Comparison of ENCODE assay signal across 12 cellular contexts in the genomic region with DNA sequence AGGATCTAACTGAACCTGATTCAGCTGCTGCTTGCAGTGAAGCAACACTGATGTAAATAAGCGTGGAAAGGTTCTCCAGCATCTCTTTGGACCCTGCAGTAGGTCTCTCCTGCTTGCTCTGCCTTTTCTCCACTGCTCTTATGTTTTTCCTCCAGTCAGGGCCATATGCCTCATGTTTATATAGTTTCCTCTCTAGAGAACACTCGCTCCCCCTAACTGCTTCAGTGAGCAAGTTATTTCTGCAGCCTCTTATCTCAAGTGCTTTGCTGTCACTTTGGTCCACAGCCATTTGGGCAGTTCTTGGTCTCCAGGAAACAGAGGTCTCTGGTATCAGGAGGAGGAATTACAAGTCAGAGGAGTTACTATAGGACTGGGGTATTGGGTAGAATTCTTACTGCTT. TPM values are rescaled to one million over a fixed set of nuclear protein-coding genes. Genes with fewer than 3 reads are reported as not detected.
DNase-seq lines count a peak whose midpoint lies in the region; ATAC-seq, FAIRE-seq and TF ChIP-seq lines count a peak whose summit lies in the region.
"Had no signal": no experiment of that assay in that cellular context is flagged by ENCODE, and none has a peak within 500 bp of the region (broad histone marks: within the 10 kb centered on the region; RNA-seq: fewer than 3 reads in every experiment).

No MANE protein-coding gene starts in this region.

- in situ Hi-C loops in HepG2 (cut with HindIII; ENCODE audit: extremely low pct_ligation_motif_present, low pct_unique_long_range_greater_than_20kb) = no loop called here

- H3K79me2 ChIP-seq in HepG2 (ENCODE audit: insufficient read depth, low read length) = peaks cover 18% of the 10 kb centered on the region

- BruUV-seq in HepG2 (replicated peaks; lab: Mats Ljungman, UMichigan) = TSS peak; percentile 51

- CTCF ChIA-PET in HepG2 (lab: Yijun Ruan, JAX; ENCODE audit: low intra/inter-chr PET ratio, low total read pairs) = interaction anchor here (0.8 to 1.3 kb wide), 2 partner anchors 11 to 34 kb away, joined by 3 to 6 read pairs; no protein-coding TSS in a partner anchor

- 25 to 43% methylated on average over 2 of the region's 2 CpGs for WGBS in body of pancreas, 2 donors
- WGBS in HepG2 (ENCODE audit: low lambda C conversion rate) = 0% methylated on average over 2 of the region's 2 CpGs
- WGBS in thyroid gland, 2 donors = 31 to 37% methylated on average over 2 of the region's 2 CpGs

- H2AFZ ChIP-seq in HepG2 (ENCODE audit: low read length) = no peak overlapping the region

- intact Hi-C loops in body of pancreas (cut with DNase I) (no loop called here), HepG2 (cut with micrococcal nuclease; ENCODE audit: unreplicated experiment) (loop anchor here (2.0 to 5.0 kb wide), 2 partner anchors 45 to 134 kb away; a partner anchor contains a TSS), thyroid gland (cut with DNase I) (no loop called here)

- ATAC-seq in body of pancreas (peak; percentile 57), HepG2 (peak; percentile 58), HG03457 (IDR thresholded peaks at IDR 0.05; ENCODE audit: unreplicated experiment) (no peak), HG02759 (IDR thresholded peaks at IDR 0.05; ENCODE audit: unreplicated experiment) (no peak)
- ATAC-seq: Panc1 had no signal

- H4K20me1 ChIP-seq in HepG2 (ENCODE audit: insufficient read depth, low read length) = no peaks in the 10 kb centered on the region

- POLR2A ChIA-PET in HepG2 (lab: Yijun Ruan, JAX) = interaction anchor here (0.6 to 4.0 kb wide), 16 partner anchors 10 to 434 kb away, joined by 3 to 21 read pairs (median 4); a partner anchor contains a TSS

- H3K27me3 ChIP-seq in body of pancreas (no peaks in the 10 kb centered on the region), HepG2 (ENCODE audit: control insufficient read depth in 1 of 2, insufficient read depth in 2 of 2, low read length in 2 of 2) (no peaks in the 10 kb centered on the region; a peak in 1 of 5 replicates), thyroid gland (no peaks in the 10 kb centered on the region)

- H3K4me2 ChIP-seq in HepG2 (ENCODE audit: low read depth, low read length) = peak overlapping the region; percentile 80

- H3K27ac ChIP-seq in body of pancreas = peak overlapping the region; percentile 15 to 53 (median 24)
- peak overlapping the region; percentile 99 for H3K27ac ChIP-seq in HepG2 (ENCODE audit: extremely low read length, insufficient read depth, low read length)
- H3K27ac ChIP-seq in thyroid gland = peak overlapping the region; percentile 94 to 98 (median 96)
- H3K27ac ChIP-seq: 22Rv1 had no signal

- no peak for TF ChIP-seq POLR2A in body of pancreas (IDR thresholded peaks at IDR 0.05)
- no peak for TF ChIP-seq POLR2A in HepG2 (IDR thresholded peaks at IDR 0.05; ENCODE audit: insufficient read depth in 1 of 2, low read depth in 2 of 2, low read length in 2 of 2)
- peak in 1 of 2 donors; percentile 90 for TF ChIP-seq POLR2A in thyroid gland (IDR thresholded peaks at IDR 0.05)

- no peaks in the 10 kb centered on the region for H3K9me3 ChIP-seq in body of pancreas
- H3K9me3 ChIP-seq in HepG2 (ENCODE audit: low read length) = no peaks in the 10 kb centered on the region
- H3K9me3 ChIP-seq in thyroid gland = no peaks in the 10 kb centered on the region

- no peak for TF ChIP-seq RAD21 in HepG2 (CRISPR knock-in tag; IDR thresholded peaks at IDR 0.05)

- peak; percentile 38 for DNase-seq in DMS53 (lab: John Stamatoyannopoulos, UW)
- no peak for DNase-seq in DMS53 treated with DMSO at 0.1 percent for 48 hours (lab: John Stamatoyannopoulos, UW; ENCODE audit: unreplicated experiment)
- DNase-seq in body of pancreas = peak in 3 of 4 donors; percentile 61 to 74 (median 70)
- DNase-seq in HepG2 (ENCODE audit: low spot score) = peak; percentile 68
- peak; percentile 84 for DNase-seq in thyroid gland
- no peak for DNase-seq in RPMI8226
- DNase-seq: activated CD4-positive, alpha-beta T cell treated with anti-CD3 and anti-CD28 coated beads for 4 hours; occipital lobe had no signal

- peaks cover 34% of the 10 kb centered on the region for H3K4me1 ChIP-seq in body of pancreas
- peaks cover 61% of the 10 kb centered on the region for H3K4me1 ChIP-seq in HepG2 (ENCODE audit: insufficient read depth, low read length)
- peaks cover 48 to 49% of the 10 kb centered on the region in 2 donors for H3K4me1 ChIP-seq in thyroid gland

- no peak for FAIRE-seq in HepG2 (lab: Jason Lieb, UNC)

- H3K9ac ChIP-seq in HepG2 (ENCODE audit: insufficient read depth, low read depth, low read length) = peak overlapping the region; percentile 78

- H3K36me3 ChIP-seq in body of pancreas (replicated peaks in 1 of 2; ENCODE audit: insufficient read depth in 1 of 2, low read depth in 2 of 2) = no peaks in the 10 kb centered on the region
- H3K36me3 ChIP-seq in HepG2 (replicated peaks in 1 of 2; ENCODE audit: control insufficient read depth in 1 of 2, insufficient read depth in 2 of 2, low read length in 2 of 2) = no peaks in the 10 kb centered on the region; a peak in 1 of 5 replicates
- H3K36me3 ChIP-seq in thyroid gland = peaks cover 0 to 8% of the 10 kb centered on the region in 2 donors

- no peak overlapping the region for H3K4me3 ChIP-seq in body of pancreas
- peak overlapping the region; percentile 18 to 44 (median 39); a peak in 4 of 6 replicates for H3K4me3 ChIP-seq in HepG2 (replicated peaks in 1 of 3; ENCODE audit: insufficient read depth in 1 of 3, low read depth in 2 of 3, low read length in 3 of 3)
- no peak overlapping the region for H3K4me3 ChIP-seq in thyroid gland (replicated peaks in 1 of 3)

- no peak for TF ChIP-seq EP300 in HepG2 (IDR thresholded peaks at IDR 0.05; ENCODE audit: low read depth in 2 of 2, low read length in 2 of 2)
- no peak for TF ChIP-seq EP300 in HepG2 (CRISPR knock-in tag; IDR thresholded peaks at IDR 0.05; ENCODE audit: borderline replicate concordance)

- TF ChIP-seq CTCF in body of pancreas (IDR thresholded peaks at IDR 0.05) (peak in 4 of 7 experiments; percentile 8 to 37 (median 14)), HepG2 (CRISPR knock-in tag; IDR thresholded peaks at IDR 0.05) (no peak), thyroid gland (IDR thresholded peaks at IDR 0.05) (no peak)

RNA-seq across cellular contexts. Expression of a gene that starts 5.3 kb away (rescaled TPM):
- total RNA-seq in body of pancreas (10 to 100 TPM; 15.8 to 19.4 TPM), HepG2 (2016; rRNA removed; fragmentation: Illumina TruSeq; extraction: Trizol) (19.0 and 26.2 TPM in 2 replicates), thyroid gland (10 to 100 TPM; 66.0 to 79.0 (median 76.3) TPM)
- total RNA-seq in HepG2 (2016; cell fraction: cytosol; rRNA removed; fragmentation: Illumina TruSeq; extraction: Trizol; ENCODE audit: low read depth) = 12.5 and 13.5 TPM in 2 replicates
- total RNA-seq in HepG2 (2016; cell fraction: insoluble cytoplasmic fraction; rRNA removed; fragmentation: Illumina TruSeq; extraction: Trizol) = 18.9 and 24.2 TPM in 2 replicates
- 15.0 and 18.8 TPM in 2 replicates for total RNA-seq in HepG2 (2016; cell fraction: membrane; rRNA removed; fragmentation: Illumina TruSeq; extraction: Trizol)
- total RNA-seq in HepG2 (2016; cell fraction: nucleus; rRNA removed; fragmentation: Illumina TruSeq; extraction: Trizol) = 10.4 and 11.9 TPM in 2 replicates
- polyA plus RNA-seq in HepG2 (2011; rRNA removed) = 24.4 and 31.9 TPM in 2 replicates
- 27.4 and 28.5 TPM in 2 replicates for polyA plus RNA-seq in HepG2 (2011; cell fraction: cytosol; rRNA removed)
- 14.1 and 14.8 TPM in 2 replicates for polyA plus RNA-seq in HepG2 (2011; cell fraction: nucleus; rRNA removed)
- 15.7 and 18.3 TPM in 2 replicates for polyA plus RNA-seq in HepG2 (2012)
- 4.3 and 5.1 TPM in 2 replicates for polyA plus RNA-seq in HepG2 (2016; cell fraction: cytosol; fragmentation: Illumina TruSeq; extraction: Trizol; ENCODE audit: low read depth)
- polyA plus RNA-seq in HepG2 (2016; cell fraction: insoluble cytoplasmic fraction; fragmentation: Illumina TruSeq; extraction: Trizol; ENCODE audit: low read depth) = 30.3 and 30.6 TPM in 2 replicates
- 12.6 and 13.9 TPM in 2 replicates for polyA plus RNA-seq in HepG2 (2016; cell fraction: membrane; fragmentation: Illumina TruSeq; extraction: Trizol; ENCODE audit: low read depth)
- 18.7 and 18.9 TPM in 2 replicates for polyA plus RNA-seq in HepG2 (2016; cell fraction: nucleus; fragmentation: Illumina TruSeq; extraction: Trizol; ENCODE audit: insufficient read depth, low read depth)
- polyA minus RNA-seq in HepG2 (2011; rRNA and poly(A)+ RNA removed; ENCODE audit: low replicate concordance) = 47.8 and 51.4 TPM in 2 replicates
- polyA minus RNA-seq in HepG2 (2011; cell fraction: cytosol; rRNA and poly(A)+ RNA removed) = 18.1 and 20.1 TPM in 2 replicates
- polyA minus RNA-seq in HepG2 (2011; cell fraction: nucleus; rRNA and poly(A)+ RNA removed) = 10.6 and 12.7 TPM in 2 replicates

RNA-seq across cellular contexts. Expression of a gene that starts 6.8 kb away (rescaled TPM):
- total RNA-seq in body of pancreas (10 to 100 TPM; 36.3 to 39.2 TPM), HepG2 (2016; rRNA removed; fragmentation: Illumina TruSeq; extraction: Trizol) (9.2 and 11.1 TPM in 2 replicates), thyroid gland (100 to 1,000 TPM in 1 of 4 donors, 10 to 100 TPM in 3; 50.9 to 103 (median 90.4) TPM)
- total RNA-seq in HepG2 (2016; cell fraction: cytosol; rRNA removed; fragmentation: Illumina TruSeq; extraction: Trizol; ENCODE audit: low read depth) = 1.5 and 1.9 TPM in 2 replicates
- total RNA-seq in HepG2 (2016; cell fraction: insoluble cytoplasmic fraction; rRNA removed; fragmentation: Illumina TruSeq; extraction: Trizol) = 8.8 and 11.0 TPM in 2 replicates
- 3.7 and 4.9 TPM in 2 replicates for total RNA-seq in HepG2 (2016; cell fraction: membrane; rRNA removed; fragmentation: Illumina TruSeq; extraction: Trizol)
- 8.5 and 8.9 TPM in 2 replicates for total RNA-seq in HepG2 (2016; cell fraction: nucleus; rRNA removed; fragmentation: Illumina TruSeq; extraction: Trizol)
- 15.0 and 18.0 TPM in 2 replicates for polyA plus RNA-seq in HepG2 (2011; rRNA removed)
- 7.7 and 9.4 TPM in 2 replicates for polyA plus RNA-seq in HepG2 (2011; cell fraction: cytosol; rRNA removed)
- 31.0 and 32.8 TPM in 2 replicates for polyA plus RNA-seq in HepG2 (2011; cell fraction: nucleus; rRNA removed)
- polyA plus RNA-seq in HepG2 (2012) = 8.2 and 9.6 TPM in 2 replicates
- polyA plus RNA-seq in HepG2 (2016; cell fraction: cytosol; fragmentation: Illumina TruSeq; extraction: Trizol; ENCODE audit: low read depth) = 0.92 and 1.1 TPM in 2 replicates
- 7.1 and 9.8 TPM in 2 replicates for polyA plus RNA-seq in HepG2 (2016; cell fraction: insoluble cytoplasmic fraction; fragmentation: Illumina TruSeq; extraction: Trizol; ENCODE audit: low read depth)
- 2.3 and 3.0 TPM in 2 replicates for polyA plus RNA-seq in HepG2 (2016; cell fraction: membrane; fragmentation: Illumina TruSeq; extraction: Trizol; ENCODE audit: low read depth)
- polyA plus RNA-seq in HepG2 (2016; cell fraction: nucleus; fragmentation: Illumina TruSeq; extraction: Trizol; ENCODE audit: insufficient read depth, low read depth) = 13.4 and 14.4 TPM in 2 replicates
- polyA minus RNA-seq in HepG2 (2011; rRNA and poly(A)+ RNA removed; ENCODE audit: low replicate concordance) = 24.5 and 31.9 TPM in 2 replicates
- 13.3 and 14.8 TPM in 2 replicates for polyA minus RNA-seq in HepG2 (2011; cell fraction: cytosol; rRNA and poly(A)+ RNA removed)
- 13.6 and 15.3 TPM in 2 replicates for polyA minus RNA-seq in HepG2 (2011; cell fraction: nucleus; rRNA and poly(A)+ RNA removed)

RNA-seq across cellular contexts. Expression of a gene that starts 22.9 kb away (rescaled TPM):
- under 1 TPM in 1 of 2 donors, not detected in 1; 0.26 TPM for total RNA-seq in body of pancreas
- total RNA-seq in HepG2 (2016; rRNA removed; fragmentation: Illumina TruSeq; extraction: Trizol) = 0.20 and 0.40 TPM in 2 replicates
- 0.10 and 0.62 TPM in 2 replicates for total RNA-seq in HepG2 (2016; cell fraction: cytosol; rRNA removed; fragmentation: Illumina TruSeq; extraction: Trizol; ENCODE audit: low read depth)
- 0.19 and 0.41 TPM in 2 replicates for total RNA-seq in HepG2 (2016; cell fraction: insoluble cytoplasmic fraction; rRNA removed; fragmentation: Illumina TruSeq; extraction: Trizol)
- total RNA-seq in HepG2 (2016; cell fraction: membrane; rRNA removed; fragmentation: Illumina TruSeq; extraction: Trizol) = 0.21 and 0.40 TPM in 2 replicates
- 0.50 and 1.3 TPM in 2 replicates for total RNA-seq in HepG2 (2016; cell fraction: nucleus; rRNA removed; fragmentation: Illumina TruSeq; extraction: Trizol)
- 0.84 and 1.1 TPM in 2 replicates for polyA plus RNA-seq in HepG2 (2011; rRNA removed)
- 0.13 and 0.17 TPM in 2 replicates for polyA plus RNA-seq in HepG2 (2011; cell fraction: cytosol; rRNA removed)
- 3.3 and 3.7 TPM in 2 replicates for polyA plus RNA-seq in HepG2 (2011; cell fraction: nucleus; rRNA removed)
- 0.52 and 0.79 TPM in 2 replicates for polyA plus RNA-seq in HepG2 (2012)
- polyA plus RNA-seq in HepG2 (2016; cell fraction: cytosol; fragmentation: Illumina TruSeq; extraction: Trizol; ENCODE audit: low read depth) = 0.08 TPM in 2 replicates
- polyA plus RNA-seq in HepG2 (2016; cell fraction: insoluble cytoplasmic fraction; fragmentation: Illumina TruSeq; extraction: Trizol; ENCODE audit: low read depth) = 0.33 TPM in 1 of 2 replicates, not detected in the other
- polyA plus RNA-seq in HepG2 (2016; cell fraction: membrane; fragmentation: Illumina TruSeq; extraction: Trizol; ENCODE audit: low read depth) = 0.05 and 0.16 TPM in 2 replicates
- polyA plus RNA-seq in HepG2 (2016; cell fraction: nucleus; fragmentation: Illumina TruSeq; extraction: Trizol; ENCODE audit: insufficient read depth, low read depth) = 1.8 and 2.4 TPM in 2 replicates
- polyA minus RNA-seq in HepG2 (2011; rRNA and poly(A)+ RNA removed; ENCODE audit: low replicate concordance) = 0.66 and 1.5 TPM in 2 replicates
- polyA minus RNA-seq in HepG2 (2011; cell fraction: cytosol; rRNA and poly(A)+ RNA removed) = 0.26 TPM in 1 of 2 replicates, not detected in the other
- 1.2 and 2.1 TPM in 2 replicates for polyA minus RNA-seq in HepG2 (2011; cell fraction: nucleus; rRNA and poly(A)+ RNA removed)
- total RNA-seq in thyroid gland = 10 to 100 TPM in 1 of 4 donors, 1 to 10 TPM in 3; 4.0 to 16.8 (median 5.0) TPM

RNA-seq across cellular contexts. Expression of a gene that starts 31.4 kb away (rescaled TPM):
- total RNA-seq in body of pancreas (10 to 100 TPM; 17.4 to 33.3 TPM), HepG2 (2016; rRNA removed; fragmentation: Illumina TruSeq; extraction: Trizol) (23.9 and 29.9 TPM in 2 replicates), thyroid gland (10 to 100 TPM in 2 of 4 donors, 1 to 10 TPM in 2; 5.8 to 14.9 (median 10.0) TPM)
- total RNA-seq in HepG2 (2016; cell fraction: cytosol; rRNA removed; fragmentation: Illumina TruSeq; extraction: Trizol; ENCODE audit: low read depth) = 23.6 and 28.6 TPM in 2 replicates
- total RNA-seq in HepG2 (2016; cell fraction: insoluble cytoplasmic fraction; rRNA removed; fragmentation: Illumina TruSeq; extraction: Trizol) = 24.2 and 31.1 TPM in 2 replicates
- 36.8 and 45.0 TPM in 2 replicates for total RNA-seq in HepG2 (2016; cell fraction: membrane; rRNA removed; fragmentation: Illumina TruSeq; extraction: Trizol)
- 13.1 and 16.4 TPM in 2 replicates for total RNA-seq in HepG2 (2016; cell fraction: nucleus; rRNA removed; fragmentation: Illumina TruSeq; extraction: Trizol)
- polyA plus RNA-seq in HepG2 (2011; rRNA removed) = 13.3 and 14.3 TPM in 2 replicates
- 13.7 and 18.5 TPM in 2 replicates for polyA plus RNA-seq in HepG2 (2011; cell fraction: cytosol; rRNA removed)
- 22.7 and 24.4 TPM in 2 replicates for polyA plus RNA-seq in HepG2 (2011; cell fraction: nucleus; rRNA removed)
- polyA plus RNA-seq in HepG2 (2012) = 8.0 and 10.7 TPM in 2 replicates
- 31.8 and 41.1 TPM in 2 replicates for polyA plus RNA-seq in HepG2 (2016; cell fraction: cytosol; fragmentation: Illumina TruSeq; extraction: Trizol; ENCODE audit: low read depth)
- 34.4 and 34.7 TPM in 2 replicates for polyA plus RNA-seq in HepG2 (2016; cell fraction: insoluble cytoplasmic fraction; fragmentation: Illumina TruSeq; extraction: Trizol; ENCODE audit: low read depth)
- polyA plus RNA-seq in HepG2 (2016; cell fraction: membrane; fragmentation: Illumina TruSeq; extraction: Trizol; ENCODE audit: low read depth) = 37.6 and 45.5 TPM in 2 replicates
- 19.8 and 22.9 TPM in 2 replicates for polyA plus RNA-seq in HepG2 (2016; cell fraction: nucleus; fragmentation: Illumina TruSeq; extraction: Trizol; ENCODE audit: insufficient read depth, low read depth)
- polyA minus RNA-seq in HepG2 (2011; rRNA and poly(A)+ RNA removed; ENCODE audit: low replicate concordance) = 6.4 and 37.2 TPM in 2 replicates
- polyA minus RNA-seq in HepG2 (2011; cell fraction: cytosol; rRNA and poly(A)+ RNA removed) = 11.8 and 16.0 TPM in 2 replicates
- polyA minus RNA-seq in HepG2 (2011; cell fraction: nucleus; rRNA and poly(A)+ RNA removed) = 13.8 and 14.7 TPM in 2 replicates
- total RNA-seq: occipital lobe had no signal

RNA-seq across cellular contexts. Expression of a gene that starts 34.0 kb away (rescaled TPM):
- total RNA-seq in body of pancreas = 1 to 10 TPM; 5.7 to 6.9 TPM
- total RNA-seq in HepG2 (2016; rRNA removed; fragmentation: Illumina TruSeq; extraction: Trizol) = 0.74 and 1.5 TPM in 2 replicates
- total RNA-seq in HepG2 (2016; cell fraction: cytosol; rRNA removed; fragmentation: Illumina TruSeq; extraction: Trizol; ENCODE audit: low read depth) = 1.6 and 2.0 TPM in 2 replicates
- total RNA-seq in HepG2 (2016; cell fraction: insoluble cytoplasmic fraction; rRNA removed; fragmentation: Illumina TruSeq; extraction: Trizol) = 0.97 and 2.5 TPM in 2 replicates
- total RNA-seq in HepG2 (2016; cell fraction: membrane; rRNA removed; fragmentation: Illumina TruSeq; extraction: Trizol) = 1.8 and 3.1 TPM in 2 replicates
- 1.8 and 2.4 TPM in 2 replicates for total RNA-seq in HepG2 (2016; cell fraction: nucleus; rRNA removed; fragmentation: Illumina TruSeq; extraction: Trizol)
- polyA plus RNA-seq in HepG2 (2011; rRNA removed) = 3.2 TPM in 2 replicates
- polyA plus RNA-seq in HepG2 (2011; cell fraction: cytosol; rRNA removed) = 2.1 and 3.0 TPM in 2 replicates
- 2.1 and 2.2 TPM in 2 replicates for polyA plus RNA-seq in HepG2 (2011; cell fraction: nucleus; rRNA removed)
- polyA plus RNA-seq in HepG2 (2012) = 2.4 and 3.1 TPM in 2 replicates
- polyA plus RNA-seq in HepG2 (2016; cell fraction: cytosol; fragmentation: Illumina TruSeq; extraction: Trizol; ENCODE audit: low read depth) = 4.5 and 4.8 TPM in 2 replicates
- polyA plus RNA-seq in HepG2 (2016; cell fraction: insoluble cytoplasmic fraction; fragmentation: Illumina TruSeq; extraction: Trizol; ENCODE audit: low read depth) = 1.9 TPM in 2 replicates
- polyA plus RNA-seq in HepG2 (2016; cell fraction: membrane; fragmentation: Illumina TruSeq; extraction: Trizol; ENCODE audit: low read depth) = 3.8 and 4.5 TPM in 2 replicates
- 3.4 and 4.3 TPM in 2 replicates for polyA plus RNA-seq in HepG2 (2016; cell fraction: nucleus; fragmentation: Illumina TruSeq; extraction: Trizol; ENCODE audit: insufficient read depth, low read depth)
- 2.7 and 2.8 TPM in 2 replicates for polyA minus RNA-seq in HepG2 (2011; rRNA and poly(A)+ RNA removed; ENCODE audit: low replicate concordance)
- polyA minus RNA-seq in HepG2 (2011; cell fraction: cytosol; rRNA and poly(A)+ RNA removed) = 2.5 and 3.3 TPM in 2 replicates
- 1.3 and 1.7 TPM in 2 replicates for polyA minus RNA-seq in HepG2 (2011; cell fraction: nucleus; rRNA and poly(A)+ RNA removed)
- total RNA-seq in thyroid gland = 10 to 100 TPM in 3 of 4 donors, 1 to 10 TPM in 1; 7.8 to 22.6 (median 14.8) TPM

Comparison
In these comparisons a context has a peak if more than half of its experiments do, and no peak if none do; other contexts are left out.
1. DNase-seq: peak in DMS53 (single experiment), body of pancreas (3 of 4), HepG2 (single experiment) and thyroid gland (2 of 2); none in DMS53 treated with DMSO at 0.1 percent for 48 hours (single experiment) and RPMI8226 (single experiment).
2. ATAC-seq: peak in body of pancreas (single experiment) and HepG2 (single experiment); none in HG03457 (single experiment) and HG02759 (single experiment).
3. H3K27ac ChIP-seq: peak in every context shown above with its lines; median percentile 99 in HepG2; 96 in thyroid gland; 24 in body of pancreas.
4. H3K4me3 ChIP-seq: peak in HepG2 (3 of 3); none in body of pancreas (0 of 2) and thyroid gland (0 of 3).
5. CTCF ChIP-seq: peak in body of pancreas (4 of 7); none in HepG2 (single experiment) and thyroid gland (0 of 6).